Comparison of ENCODE assay signal across 12 cellular contexts in genomic region chr9:128895556-128895955, GRCh38. TPM values are rescaled to one million over a fixed set of nuclear protein-coding genes. Genes with fewer than 3 reads are reported as not detected.
DNase-seq lines count a peak whose midpoint lies in the region; ATAC-seq and TF ChIP-seq lines count a peak whose summit lies in the region.
"Had no signal": no experiment of that assay in that cellular context is flagged by ENCODE, and none has a peak within 500 bp of the region (broad histone marks: within the 10 kb centered on the region; RNA-seq: fewer than 3 reads in every experiment).

No MANE protein-coding gene starts in this region.

- H3K4me3 Mint-ChIP-seq in dendritic cell treated with granulocyte-macrophage colony-stimulating factor and Interleukin-4, amounts not matched to agents 40 ng/mL and 50 ng/mL, for 4 days = no peak overlapping the region
- H3K4me3 Mint-ChIP-seq in neural progenitor cell = no peak overlapping the region
- H3K4me3 Mint-ChIP-seq: naive B cell had no signal

- no peaks in the 10 kb centered on the region for H3K36me3 ChIP-seq in neural progenitor cell

- H3K4me2 ChIP-seq in neural progenitor cell = no peak overlapping the region
- H3K4me2 ChIP-seq: KMS-11 had no signal

- no peak overlapping the region for H3K4me3 ChIP-seq in neural progenitor cell
- H3K4me3 ChIP-seq: sigmoid colon had no signal

- TF ChIP-seq CTCF in neural progenitor cell (IDR thresholded peaks at IDR 0.05) = no peak

- H3K9me3 ChIP-seq in neural progenitor cell (ENCODE audit: low read depth) = no peaks in the 10 kb centered on the region
- H3K9me3 ChIP-seq: sigmoid colon had no signal

- H3K4me1 Mint-ChIP-seq in dendritic cell treated with granulocyte-macrophage colony-stimulating factor and Interleukin-4, amounts not matched to agents 40 ng/mL and 50 ng/mL, for 4 days (ENCODE audit: low read depth) = peaks cover 37% of the 10 kb centered on the region
- peaks cover 15% of the 10 kb centered on the region for H3K4me1 Mint-ChIP-seq in neural progenitor cell

- DNase-seq in DMS79 (lab: John Stamatoyannopoulos, UW) (peak; percentile 95), NCI-H1436 treated with DMSO at 0.1 percent for 48 hours (lab: John Stamatoyannopoulos, UW) (peak; percentile 33), neural progenitor cell (ENCODE audit: low spot score) (peak; percentile 43), DMS53 treated with DMSO at 0.1 percent for 48 hours (lab: John Stamatoyannopoulos, UW; ENCODE audit: unreplicated experiment) (no peak)
- DNase-seq in activated CD4-positive, CD25-positive, alpha-beta regulatory T cell treated with anti-CD3 and anti-CD28 coated beads, Interleukin-2, amount 50 U/mL, for 72 hours = no peak
- DNase-seq: dermis blood vessel endothelial cell, naive B cell, sigmoid colon had no signal

- ATAC-seq in HG03097 (IDR thresholded peaks at IDR 0.05; ENCODE audit: low FRiP score, unreplicated experiment) = no peak

- H3K27ac Mint-ChIP-seq in dendritic cell treated with granulocyte-macrophage colony-stimulating factor and Interleukin-4, amounts not matched to agents 40 ng/mL and 50 ng/mL, for 4 days = peak overlapping the region; percentile 13
- H3K27ac Mint-ChIP-seq in neural progenitor cell = no peak overlapping the region

- H3K4me1 ChIP-seq in neural progenitor cell = peaks cover 5% of the 10 kb centered on the region

- H3K36me3 Mint-ChIP-seq in dendritic cell treated with granulocyte-macrophage colony-stimulating factor and Interleukin-4, amounts not matched to agents 40 ng/mL and 50 ng/mL, for 4 days (ENCODE audit: low read depth) = peaks cover 67% of the 10 kb centered on the region
- H3K36me3 Mint-ChIP-seq in neural progenitor cell = peaks cover 5% of the 10 kb centered on the region

- intact Hi-C loops in dendritic cell treated with granulocyte-macrophage colony-stimulating factor and Interleukin-4, amounts not matched to agents 40 ng/mL and 50 ng/mL, for 4 days (cut with micrococcal nuclease) = no loop called here

- H2AFZ ChIP-seq in neural progenitor cell (replicated peaks) = no peak overlapping the region

- peaks cover 21% of the 10 kb centered on the region for H3K79me2 ChIP-seq in neural progenitor cell (ENCODE audit: low read depth)

- H3F3A ChIP-seq in neural progenitor cell (ENCODE audit: low read depth) = no peaks in the 10 kb centered on the region

- no peaks in the 10 kb centered on the region for H3K27me3 ChIP-seq in neural progenitor cell
- H3K27me3 ChIP-seq: sigmoid colon had no signal

- peak overlapping the region; percentile 27 for H3K27ac ChIP-seq in neural progenitor cell
- H3K27ac ChIP-seq: KMS-11 had no signal

- no peaks in the 10 kb centered on the region for H3K9me3 Mint-ChIP-seq in dendritic cell treated with granulocyte-macrophage colony-stimulating factor and Interleukin-4, amounts not matched to agents 40 ng/mL and 50 ng/mL, for 4 days
- H3K9me3 Mint-ChIP-seq in neural progenitor cell = no peaks in the 10 kb centered on the region
- H3K9me3 Mint-ChIP-seq: naive B cell had no signal

- no peaks in the 10 kb centered on the region for H3K27me3 Mint-ChIP-seq in dendritic cell treated with granulocyte-macrophage colony-stimulating factor and Interleukin-4, amounts not matched to agents 40 ng/mL and 50 ng/mL, for 4 days
- peaks cover 3% of the 10 kb centered on the region for H3K27me3 Mint-ChIP-seq in neural progenitor cell (ENCODE audit: insufficient read depth, low read depth)
- H3K27me3 Mint-ChIP-seq: naive B cell had no signal

- peaks cover 40% of the 10 kb centered on the region for H4K20me1 ChIP-seq in neural progenitor cell (ENCODE audit: low read depth)

- no peak overlapping the region for H3K9ac ChIP-seq in neural progenitor cell
- H3K9ac ChIP-seq: KMS-11 had no signal

RNA-seq across cellular contexts. Expression of gene LRRC8A, which starts 13.6 kb away (rescaled TPM):
- 17.1 and 42.8 TPM in 2 replicates for total RNA-seq in neural progenitor cell (ENCODE audit: low replicate concordance)

RNA-seq across cellular contexts. Expression of gene KYAT1, which starts 13.8 kb away (rescaled TPM):
- 21.7 and 29.1 TPM in 2 replicates for total RNA-seq in neural progenitor cell (ENCODE audit: low replicate concordance)

RNA-seq across cellular contexts. Expression of gene PHYHD1, which starts 25.2 kb away (rescaled TPM):
- total RNA-seq in neural progenitor cell (ENCODE audit: low replicate concordance) = 15.2 and 19.0 TPM in 2 replicates
- total RNA-seq: activated CD8-positive, alpha-beta memory T cell treated with anti-CD3 and anti-CD28 coated beads for 36 hours had no signal

RNA-seq across cellular contexts. Expression of gene DOLK, which starts 51.8 kb away (rescaled TPM):
- total RNA-seq in neural progenitor cell (ENCODE audit: low replicate concordance) = 8.2 and 16.8 TPM in 2 replicates

RNA-seq across cellular contexts. Expression of gene NUP188, which starts 51.9 kb away (rescaled TPM):
- 66.7 and 80.0 TPM in 2 replicates for total RNA-seq in neural progenitor cell (ENCODE audit: low replicate concordance)

Comparison
In these comparisons a context has a peak if more than half of its experiments do, and no peak if none do; other contexts are left out.
1. DNase-seq: peak in DMS79 (single experiment), NCI-H1436 treated with DMSO at 0.1 percent for 48 hours (single experiment) and neural progenitor cell (single experiment); none in DMS53 treated with DMSO at 0.1 percent for 48 hours (single experiment) and activated CD4-positive, CD25-positive, alpha-beta regulatory T cell treated with anti-CD3 and anti-CD28 coated beads, Interleukin-2, amount 50 U/mL, for 72 hours (single experiment).